Comparison of ENCODE assay signal across 1 cellular context in the genomic region with DNA sequence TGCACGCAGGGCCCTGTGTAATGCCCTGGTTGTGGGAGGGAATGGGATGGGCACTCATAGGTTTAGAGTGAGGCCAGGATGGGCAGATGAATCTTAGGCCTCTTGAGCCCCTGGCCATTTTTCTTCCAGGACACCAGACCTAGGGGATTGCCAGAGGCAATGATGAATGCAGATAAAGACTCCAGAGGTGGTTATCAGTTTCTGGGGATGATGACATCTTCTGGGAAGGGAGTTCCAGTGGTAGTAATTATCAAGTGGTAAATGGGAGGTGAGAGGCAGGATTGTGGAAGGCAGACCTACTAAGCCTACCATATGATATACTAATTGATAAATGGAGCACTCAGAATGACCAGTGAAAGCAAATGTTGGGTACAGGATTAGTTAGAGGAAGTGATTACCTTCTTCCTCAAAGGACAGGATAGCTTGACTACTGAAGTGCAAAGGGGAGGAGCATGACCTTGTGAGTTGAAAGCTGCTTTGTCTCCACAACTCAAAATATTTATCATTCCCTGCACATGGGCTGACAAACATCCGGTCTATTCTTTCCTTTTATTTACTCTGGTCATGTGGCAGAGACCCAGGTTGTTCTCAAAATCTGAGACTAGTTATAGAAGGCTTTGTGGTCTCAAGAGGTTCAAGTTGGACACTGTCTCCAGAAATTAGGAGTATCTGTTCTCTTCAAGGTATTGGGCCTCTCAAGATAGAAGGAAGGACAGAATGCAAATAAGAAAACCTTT.
TF ChIP-seq lines count a peak whose summit lies in the region.

No MANE protein-coding gene starts in this region.

TF ChIP-seq in HepG2, 621 proteins besides CTCF, POLR2A, EP300 and RAD21 (continued from another document and continues in another):
- TF ChIP-seq, protein P1, sequence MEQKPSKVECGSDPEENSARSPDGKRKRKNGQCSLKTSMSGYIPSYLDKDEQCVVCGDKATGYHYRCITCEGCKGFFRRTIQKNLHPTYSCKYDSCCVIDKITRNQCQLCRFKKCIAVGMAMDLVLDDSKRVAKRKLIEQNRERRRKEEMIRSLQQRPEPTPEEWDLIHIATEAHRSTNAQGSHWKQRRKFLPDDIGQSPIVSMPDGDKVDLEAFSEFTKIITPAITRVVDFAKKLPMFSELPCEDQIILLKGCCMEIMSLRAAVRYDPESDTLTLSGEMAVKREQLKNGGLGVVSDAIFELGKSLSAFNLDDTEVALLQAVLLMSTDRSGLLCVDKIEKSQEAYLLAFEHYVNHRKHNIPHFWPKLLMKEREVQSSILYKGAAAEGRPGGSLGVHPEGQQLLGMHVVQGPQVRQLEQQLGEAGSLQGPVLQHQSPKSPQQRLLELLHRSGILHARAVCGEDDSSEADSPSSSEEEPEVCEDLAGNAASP (CRISPR knock-in tag; IDR thresholded peaks at IDR 0.05; ENCODE audit: borderline replicate concordance) = peak; percentile 86
- TF ChIP-seq, protein P2, sequence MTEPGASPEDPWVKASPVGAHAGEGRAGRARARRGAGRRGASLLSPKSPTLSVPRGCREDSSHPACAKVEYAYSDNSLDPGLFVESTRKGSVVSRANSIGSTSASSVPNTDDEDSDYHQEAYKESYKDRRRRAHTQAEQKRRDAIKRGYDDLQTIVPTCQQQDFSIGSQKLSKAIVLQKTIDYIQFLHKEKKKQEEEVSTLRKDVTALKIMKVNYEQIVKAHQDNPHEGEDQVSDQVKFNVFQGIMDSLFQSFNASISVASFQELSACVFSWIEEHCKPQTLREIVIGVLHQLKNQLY (CRISPR knock-in tag; IDR thresholded peaks at IDR 0.05) = peak; percentile 94
- TF ChIP-seq ZBTB20 (CRISPR knock-in tag; IDR thresholded peaks at IDR 0.05; ENCODE audit: borderline replicate concordance, low read depth) (peak; percentile 39; the same call in 1 of the 2 replicates), ZNF550 (CRISPR knock-in tag; IDR thresholded peaks at IDR 0.05; ENCODE audit: borderline replicate concordance) (no peak), KLF11 (CRISPR knock-in tag; IDR thresholded peaks at IDR 0.05) (0 out of 2 replicates have a peak, but pooled peaks have one; percentile 42), HOXA7 (CRISPR knock-in tag; IDR thresholded peaks at IDR 0.05) (no peak), HNRNPLL (IDR thresholded peaks at IDR 0.05; ENCODE audit: low read depth, low read length, poor library complexity, severe bottlenecking) (no peak), HMG20B (CRISPR knock-in tag; conservative IDR thresholded peaks at IDR 0.05) (peak; percentile 52), NCOR1 (IDR thresholded peaks at IDR 0.05; ENCODE audit: borderline replicate concordance, low read length) (peak; percentile 81; the same call in 1 of the 2 replicates), ELF4 (CRISPR knock-in tag; IDR thresholded peaks at IDR 0.05; ENCODE audit: borderline replicate concordance) (peak; percentile 75; the same call in 1 of the 2 replicates), FIP1L1 (IDR thresholded peaks at IDR 0.05; ENCODE audit: borderline replicate concordance, insufficient read depth, low read depth, low read length) (no peak), NCOA2 (CRISPR knock-in tag; IDR thresholded peaks at IDR 0.05) (peak; percentile 96), SOX6 (IDR thresholded peaks at IDR 0.05) (no peak), SOX6 (CRISPR knock-in tag; IDR thresholded peaks at IDR 0.05) (peak; percentile 99), ZNF335 (CRISPR knock-in tag; IDR thresholded peaks at IDR 0.05) (peak; percentile 51), ZNF431 (CRISPR knock-in tag; IDR thresholded peaks at IDR 0.05; ENCODE audit: borderline replicate concordance, low read depth) (no peak; the same call in 1 of the 2 replicates), MEF2D (CRISPR knock-in tag; IDR thresholded peaks at IDR 0.05) (peak; percentile 83), CBX5 (CRISPR knock-in tag; IDR thresholded peaks at IDR 0.05; ENCODE audit: borderline replicate concordance) (peak; percentile 14; the same call in 1 of the 2 replicates), HOXA5 (CRISPR knock-in tag; IDR thresholded peaks at IDR 0.05) (peak; percentile 84), POGZ (CRISPR knock-in tag; IDR thresholded peaks at IDR 0.05) (peak; percentile 76; the same call in 1 of the 2 replicates), HNF4A (CRISPR knock-in tag; IDR thresholded peaks at IDR 0.05) (peak; percentile 58), PPARG (CRISPR knock-in tag; conservative IDR thresholded peaks at IDR 0.05) (peak; percentile 81)
- TF ChIP-seq, protein P3, sequence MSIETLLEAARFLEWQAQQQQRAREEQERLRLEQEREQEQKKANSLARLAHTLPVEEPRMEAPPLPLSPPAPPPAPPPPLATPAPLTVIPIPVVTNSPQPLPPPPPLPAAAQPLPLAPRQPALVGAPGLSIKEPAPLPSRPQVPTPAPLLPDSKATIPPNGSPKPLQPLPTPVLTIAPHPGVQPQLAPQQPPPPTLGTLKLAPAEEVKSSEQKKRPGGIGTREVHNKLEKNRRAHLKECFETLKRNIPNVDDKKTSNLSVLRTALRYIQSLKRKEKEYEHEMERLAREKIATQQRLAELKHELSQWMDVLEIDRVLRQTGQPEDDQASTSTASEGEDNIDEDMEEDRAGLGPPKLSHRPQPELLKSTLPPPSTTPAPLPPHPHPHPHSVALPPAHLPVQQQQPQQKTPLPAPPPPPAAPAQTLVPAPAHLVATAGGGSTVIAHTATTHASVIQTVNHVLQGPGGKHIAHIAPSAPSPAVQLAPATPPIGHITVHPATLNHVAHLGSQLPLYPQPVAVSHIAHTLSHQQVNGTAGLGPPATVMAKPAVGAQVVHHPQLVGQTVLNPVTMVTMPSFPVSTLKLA (IDR thresholded peaks at IDR 0.05) = peak; percentile 95
- TF ChIP-seq, protein P4, sequence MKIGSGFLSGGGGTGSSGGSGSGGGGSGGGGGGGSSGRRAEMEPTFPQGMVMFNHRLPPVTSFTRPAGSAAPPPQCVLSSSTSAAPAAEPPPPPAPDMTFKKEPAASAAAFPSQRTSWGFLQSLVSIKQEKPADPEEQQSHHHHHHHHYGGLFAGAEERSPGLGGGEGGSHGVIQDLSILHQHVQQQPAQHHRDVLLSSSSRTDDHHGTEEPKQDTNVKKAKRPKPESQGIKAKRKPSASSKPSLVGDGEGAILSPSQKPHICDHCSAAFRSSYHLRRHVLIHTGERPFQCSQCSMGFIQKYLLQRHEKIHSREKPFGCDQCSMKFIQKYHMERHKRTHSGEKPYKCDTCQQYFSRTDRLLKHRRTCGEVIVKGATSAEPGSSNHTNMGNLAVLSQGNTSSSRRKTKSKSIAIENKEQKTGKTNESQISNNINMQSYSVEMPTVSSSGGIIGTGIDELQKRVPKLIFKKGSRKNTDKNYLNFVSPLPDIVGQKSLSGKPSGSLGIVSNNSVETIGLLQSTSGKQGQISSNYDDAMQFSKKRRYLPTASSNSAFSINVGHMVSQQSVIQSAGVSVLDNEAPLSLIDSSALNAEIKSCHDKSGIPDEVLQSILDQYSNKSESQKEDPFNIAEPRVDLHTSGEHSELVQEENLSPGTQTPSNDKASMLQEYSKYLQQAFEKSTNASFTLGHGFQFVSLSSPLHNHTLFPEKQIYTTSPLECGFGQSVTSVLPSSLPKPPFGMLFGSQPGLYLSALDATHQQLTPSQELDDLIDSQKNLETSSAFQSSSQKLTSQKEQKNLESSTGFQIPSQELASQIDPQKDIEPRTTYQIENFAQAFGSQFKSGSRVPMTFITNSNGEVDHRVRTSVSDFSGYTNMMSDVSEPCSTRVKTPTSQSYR (CRISPR knock-in tag; IDR thresholded peaks at IDR 0.05; ENCODE audit: borderline replicate concordance) = no peak
- TF ChIP-seq, protein P5, sequence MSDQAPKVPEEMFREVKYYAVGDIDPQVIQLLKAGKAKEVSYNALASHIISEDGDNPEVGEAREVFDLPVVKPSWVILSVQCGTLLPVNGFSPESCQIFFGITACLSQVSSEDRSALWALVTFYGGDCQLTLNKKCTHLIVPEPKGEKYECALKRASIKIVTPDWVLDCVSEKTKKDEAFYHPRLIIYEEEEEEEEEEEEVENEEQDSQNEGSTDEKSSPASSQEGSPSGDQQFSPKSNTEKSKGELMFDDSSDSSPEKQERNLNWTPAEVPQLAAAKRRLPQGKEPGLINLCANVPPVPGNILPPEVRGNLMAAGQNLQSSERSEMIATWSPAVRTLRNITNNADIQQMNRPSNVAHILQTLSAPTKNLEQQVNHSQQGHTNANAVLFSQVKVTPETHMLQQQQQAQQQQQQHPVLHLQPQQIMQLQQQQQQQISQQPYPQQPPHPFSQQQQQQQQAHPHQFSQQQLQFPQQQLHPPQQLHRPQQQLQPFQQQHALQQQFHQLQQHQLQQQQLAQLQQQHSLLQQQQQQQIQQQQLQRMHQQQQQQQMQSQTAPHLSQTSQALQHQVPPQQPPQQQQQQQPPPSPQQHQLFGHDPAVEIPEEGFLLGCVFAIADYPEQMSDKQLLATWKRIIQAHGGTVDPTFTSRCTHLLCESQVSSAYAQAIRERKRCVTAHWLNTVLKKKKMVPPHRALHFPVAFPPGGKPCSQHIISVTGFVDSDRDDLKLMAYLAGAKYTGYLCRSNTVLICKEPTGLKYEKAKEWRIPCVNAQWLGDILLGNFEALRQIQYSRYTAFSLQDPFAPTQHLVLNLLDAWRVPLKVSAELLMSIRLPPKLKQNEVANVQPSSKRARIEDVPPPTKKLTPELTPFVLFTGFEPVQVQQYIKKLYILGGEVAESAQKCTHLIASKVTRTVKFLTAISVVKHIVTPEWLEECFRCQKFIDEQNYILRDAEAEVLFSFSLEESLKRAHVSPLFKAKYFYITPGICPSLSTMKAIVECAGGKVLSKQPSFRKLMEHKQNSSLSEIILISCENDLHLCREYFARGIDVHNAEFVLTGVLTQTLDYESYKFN (CRISPR knock-in tag; conservative IDR thresholded peaks at IDR 0.05) = peak; percentile 96
- TF ChIP-seq, protein P6, sequence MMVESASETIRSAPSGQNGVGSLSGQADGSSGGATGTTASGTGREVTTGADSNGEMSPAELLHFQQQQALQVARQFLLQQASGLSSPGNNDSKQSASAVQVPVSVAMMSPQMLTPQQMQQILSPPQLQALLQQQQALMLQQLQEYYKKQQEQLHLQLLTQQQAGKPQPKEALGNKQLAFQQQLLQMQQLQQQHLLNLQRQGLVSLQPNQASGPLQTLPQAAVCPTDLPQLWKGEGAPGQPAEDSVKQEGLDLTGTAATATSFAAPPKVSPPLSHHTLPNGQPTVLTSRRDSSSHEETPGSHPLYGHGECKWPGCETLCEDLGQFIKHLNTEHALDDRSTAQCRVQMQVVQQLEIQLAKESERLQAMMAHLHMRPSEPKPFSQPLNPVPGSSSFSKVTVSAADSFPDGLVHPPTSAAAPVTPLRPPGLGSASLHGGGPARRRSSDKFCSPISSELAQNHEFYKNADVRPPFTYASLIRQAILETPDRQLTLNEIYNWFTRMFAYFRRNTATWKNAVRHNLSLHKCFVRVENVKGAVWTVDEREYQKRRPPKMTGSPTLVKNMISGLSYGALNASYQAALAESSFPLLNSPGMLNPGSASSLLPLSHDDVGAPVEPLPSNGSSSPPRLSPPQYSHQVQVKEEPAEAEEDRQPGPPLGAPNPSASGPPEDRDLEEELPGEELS (CRISPR knock-in tag; IDR thresholded peaks at IDR 0.05) = peak; percentile 99
- TF ChIP-seq, protein P7, sequence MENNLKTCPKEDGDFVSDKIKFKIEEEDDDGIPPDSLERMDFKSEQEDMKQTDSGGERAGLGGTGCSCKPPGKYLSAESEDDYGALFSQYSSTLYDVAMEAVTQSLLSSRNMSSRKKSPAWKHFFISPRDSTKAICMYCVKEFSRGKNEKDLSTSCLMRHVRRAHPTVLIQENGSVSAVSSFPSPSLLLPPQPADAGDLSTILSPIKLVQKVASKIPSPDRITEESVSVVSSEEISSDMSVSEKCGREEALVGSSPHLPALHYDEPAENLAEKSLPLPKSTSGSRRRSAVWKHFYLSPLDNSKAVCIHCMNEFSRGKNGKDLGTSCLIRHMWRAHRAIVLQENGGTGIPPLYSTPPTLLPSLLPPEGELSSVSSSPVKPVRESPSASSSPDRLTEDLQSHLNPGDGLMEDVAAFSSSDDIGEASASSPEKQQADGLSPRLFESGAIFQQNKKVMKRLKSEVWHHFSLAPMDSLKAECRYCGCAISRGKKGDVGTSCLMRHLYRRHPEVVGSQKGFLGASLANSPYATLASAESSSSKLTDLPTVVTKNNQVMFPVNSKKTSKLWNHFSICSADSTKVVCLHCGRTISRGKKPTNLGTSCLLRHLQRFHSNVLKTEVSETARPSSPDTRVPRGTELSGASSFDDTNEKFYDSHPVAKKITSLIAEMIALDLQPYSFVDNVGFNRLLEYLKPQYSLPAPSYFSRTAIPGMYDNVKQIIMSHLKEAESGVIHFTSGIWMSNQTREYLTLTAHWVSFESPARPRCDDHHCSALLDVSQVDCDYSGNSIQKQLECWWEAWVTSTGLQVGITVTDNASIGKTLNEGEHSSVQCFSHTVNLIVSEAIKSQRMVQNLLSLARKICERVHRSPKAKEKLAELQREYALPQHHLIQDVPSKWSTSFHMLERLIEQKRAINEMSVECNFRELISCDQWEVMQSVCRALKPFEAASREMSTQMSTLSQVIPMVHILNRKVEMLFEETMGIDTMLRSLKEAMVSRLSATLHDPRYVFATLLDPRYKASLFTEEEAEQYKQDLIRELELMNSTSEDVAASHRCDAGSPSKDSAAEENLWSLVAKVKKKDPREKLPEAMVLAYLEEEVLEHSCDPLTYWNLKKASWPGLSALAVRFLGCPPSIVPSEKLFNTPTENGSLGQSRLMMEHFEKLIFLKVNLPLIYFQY (CRISPR knock-in tag; IDR thresholded peaks at IDR 0.05; ENCODE audit: borderline replicate concordance) = peak; percentile 86
